In genomic region chr6:684831-685636, GRCh38 we compare ENCODE assay signal across 1 cellular context.
TF ChIP-seq lines count a peak whose summit lies in the region.

No MANE protein-coding gene starts in this region.

TF ChIP-seq in GM23338, 12 proteins besides CTCF, POLR2A, EP300 and RAD21 (continued from another document):
- TF ChIP-seq REST (IDR thresholded peaks at IDR 0.05; ENCODE audit: unreplicated experiment) (no peak), NANOG (IDR thresholded peaks at IDR 0.05; ENCODE audit: borderline replicate concordance) (no peak), STAT1 (IDR thresholded peaks at IDR 0.05; ENCODE audit: unreplicated experiment) (no peak), CREB1 (CRISPR knock-in tag; IDR thresholded peaks at IDR 0.05; ENCODE audit: low read depth) (no peak)
